In the genomic region with DNA sequence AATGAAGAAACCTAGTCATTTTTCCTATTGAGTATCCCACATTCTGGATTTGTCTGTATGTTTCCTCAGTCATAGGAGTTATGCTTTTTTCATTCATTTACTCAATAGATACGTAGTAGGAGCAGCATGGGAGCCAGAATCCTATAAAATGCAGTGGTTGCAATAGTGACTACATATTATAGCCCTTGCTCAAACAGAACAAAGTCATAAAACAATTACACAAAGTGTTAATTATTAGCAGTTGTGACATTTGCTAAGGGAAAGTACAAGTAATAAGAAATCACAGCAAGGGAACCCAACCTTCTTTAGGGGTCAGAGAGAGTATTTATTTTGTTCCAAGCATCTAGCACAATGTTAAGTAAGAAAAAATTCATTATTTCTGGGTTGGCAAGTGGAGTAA, we compare ENCODE assay signal across 33 cellular contexts. TPM values are rescaled to one million over a fixed set of nuclear protein-coding genes. Genes with fewer than 3 reads are reported as not detected.
"Had no signal": no experiment of that assay in that cellular context is flagged by ENCODE, and none has a peak within 500 bp of the region (broad histone marks: within the 10 kb centered on the region; RNA-seq: fewer than 3 reads in every experiment).

No MANE protein-coding gene starts in this region.

- H3K4me3 ChIP-seq: adrenal gland, ascending aorta, breast epithelium, cardiac muscle cell, coronary artery, dorsolateral prefrontal cortex, esophagus muscularis mucosa, gastrocnemius medialis had no signal

- DNase-seq: activated B cell treated with CpG ODN at 0.5 μM for 24 hours; activated CD4-positive, alpha-beta memory T cell treated with anti-CD3 and anti-CD28 coated beads for 36 hours; activated CD4-positive, alpha-beta T cell treated with anti-CD3 and anti-CD28 coated beads for 36 hours; activated CD4-positive, alpha-beta T cell treated with anti-CD3 and anti-CD28 coated beads, Interleukin-2, amount 10 ng/mL, durations not matched to agents 24 days and 14 days; activated CD4-positive, CD25-positive, alpha-beta regulatory T cell treated with anti-CD3 and anti-CD28 coated beads, Interleukin-2, amount 50 U/mL, for 72 hours; activated CD8-positive, alpha-beta memory T cell treated with anti-CD3 and anti-CD28 coated beads, Interleukin-2, amount 10 ng/mL, durations not matched to agents 7 days and 5 days; activated CD8-positive, alpha-beta memory T cell treated with anti-CD3 and anti-CD28 coated beads, Interleukin-2, amount 50 U/mL, for 4 hours; activated CD8-positive, alpha-beta T cell treated with anti-CD3 and anti-CD28 coated beads, Interleukin-2, amount 10 ng/mL, durations not matched to agents 7 days and 5 days; activated effector memory CD4-positive, alpha-beta T cell treated with anti-CD3 and anti-CD28 coated beads, Interleukin-2, amount 50 U/mL, for 16 hours; activated naive CD4-positive, alpha-beta T cell treated with anti-CD3 and anti-CD28 coated beads for 36 hours; activated naive CD8-positive, alpha-beta T cell treated with anti-CD3 and anti-CD28 coated beads for 36 hours; activated naive CD8-positive, alpha-beta T cell treated with anti-CD3 and anti-CD28 coated beads, Interleukin-2, amount 50 U/mL, for 24 hours; activated T-cell treated with anti-CD3 and anti-CD28 coated beads, Interleukin-2, amount 50 U/mL, for 1 hour; activated T-cell treated with anti-CD3 and anti-CD28 coated beads, Interleukin-2, amount 50 U/mL, for 48 hours; adrenal gland; central memory CD4-positive, alpha-beta T cell; cerebellar nuclear complex; dorsolateral prefrontal cortex; effector memory CD4-positive, alpha-beta T cell; endodermal cell; foreskin keratinocyte; gastrocnemius medialis; glutamatergic neuron; T-helper 1 cell; T-helper 17 cell; T1000; WERI-Rb-1 had no signal

- H3K9me3 ChIP-seq: adrenal gland, ascending aorta, breast epithelium, esophagus muscularis mucosa, gastrocnemius medialis had no signal

- H3K27ac ChIP-seq: adrenal gland, ascending aorta, breast epithelium, cardiac muscle cell, coronary artery, dorsolateral prefrontal cortex, esophagus muscularis mucosa, foreskin keratinocyte, gastrocnemius medialis, WERI-Rb-1 had no signal

- H3K36me3 ChIP-seq: breast epithelium had no signal

- H3K27me3 ChIP-seq: adrenal gland, ascending aorta, breast epithelium, cardiac muscle cell, dorsolateral prefrontal cortex, esophagus muscularis mucosa, foreskin keratinocyte, gastrocnemius medialis had no signal

- H3K4me1 ChIP-seq: adrenal gland, ascending aorta, breast epithelium, esophagus muscularis mucosa, foreskin keratinocyte, gastrocnemius medialis had no signal

- ATAC-seq: activated CD4-positive, alpha-beta T cell treated with anti-CD3 and anti-CD28 coated beads for 36 hours; activated CD8-positive, alpha-beta memory T cell treated with anti-CD3 and anti-CD28 coated beads, Interleukin-2, amount 10 ng/mL, durations not matched to agents 7 days and 5 days; activated CD8-positive, alpha-beta T cell treated with anti-CD3 and anti-CD28 coated beads, Interleukin-2, amount 10 ng/mL, durations not matched to agents 7 days and 5 days; activated naive CD8-positive, alpha-beta T cell treated with anti-CD3 and anti-CD28 coated beads, Interleukin-2, amount 50 U/mL, for 24 hours; foreskin keratinocyte; gastrocnemius medialis; T-helper 17 cell had no signal

RNA-seq across cellular contexts. Expression of gene POU4F1, which starts 27.7 kb away (rescaled TPM):
- total RNA-seq: adrenal gland, ascending aorta, breast epithelium, cardiac muscle cell, epithelial cell of proximal tubule, esophagus muscularis mucosa, foreskin keratinocyte, gastrocnemius medialis had no signal
- polyA plus RNA-seq: foreskin keratinocyte had no signal
